16 cellular contexts compared by ENCODE assay signal in the genomic region with DNA sequence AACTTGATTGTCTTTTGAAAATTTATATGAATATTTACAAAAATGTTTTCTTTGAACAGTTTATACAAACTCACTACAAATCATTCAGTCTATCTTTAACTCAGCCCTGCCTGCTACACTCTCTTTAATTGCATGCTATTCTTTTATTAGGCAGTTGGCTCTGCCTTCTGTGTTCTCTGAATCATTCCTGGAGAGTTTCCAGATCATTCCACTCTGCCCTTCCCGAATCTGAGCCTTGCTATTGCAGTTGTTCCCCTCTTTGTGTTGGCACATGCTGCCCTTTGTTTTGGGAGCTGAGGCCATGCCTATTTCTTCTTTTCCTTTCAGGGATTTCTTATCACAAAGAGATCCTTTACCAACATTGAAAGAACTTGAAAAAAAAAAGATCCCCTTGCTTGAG. TPM values are rescaled to one million over a fixed set of nuclear protein-coding genes. Genes with fewer than 3 reads are reported as not detected.
DNase-seq lines count a peak whose midpoint lies in the region; ATAC-seq, FAIRE-seq and TF ChIP-seq lines count a peak whose summit lies in the region.
"Had no signal": no experiment of that assay in that cellular context is flagged by ENCODE, and none has a peak within 500 bp of the region (broad histone marks: within the 10 kb centered on the region; RNA-seq: fewer than 3 reads in every experiment).

No MANE protein-coding gene starts in this region.

- dilution Hi-C loops in endothelial cell of umbilical vein (cut with MboI; ENCODE audit: extremely low pct_ligation_motif_present, low sequenced_read_pairs) = no loop called here

- no TSS peak for BruUV-seq in endothelial cell of umbilical vein (replicated peaks; lab: Mats Ljungman, UMichigan)

- no peak for TF ChIP-seq POLR2A in endothelial cell of umbilical vein (IDR thresholded peaks at IDR 0.05; ENCODE audit: low read depth, low read length)

- H3K4me2 ChIP-seq in endothelial cell of umbilical vein (ENCODE audit: insufficient read depth, low read length) = no peak overlapping the region
- H3K4me2 ChIP-seq: KMS-11, smooth muscle cell had no signal

- H3K27me3 ChIP-seq in endothelial cell of umbilical vein (ENCODE audit: control insufficient read depth in 2 of 2, insufficient read depth in 2 of 2, low read length in 2 of 2) = no peaks in the 10 kb centered on the region
- H3K27me3 ChIP-seq: adrenal gland had no signal

- H3K4me3 ChIP-seq in endothelial cell of umbilical vein (replicated peaks in 1 of 3; ENCODE audit: insufficient read depth in 1 of 3, low read depth in 1 of 3, low read length in 3 of 3) = no peak overlapping the region
- H3K4me3 ChIP-seq: adrenal gland, smooth muscle cell had no signal

- intact Hi-C loops in endothelial cell of umbilical vein (cut with micrococcal nuclease) = no loop called here

- DNase-seq in Ammon's horn (ENCODE audit: low spot score) (peak; percentile 56), NCI-H1694 (lab: John Stamatoyannopoulos, UW) (peak; percentile 39), endothelial cell of umbilical vein (ENCODE audit: low read depth, low spot score) (peak; percentile 21), nephron progenitor cell (no peak), T-helper 1 cell (no peak), SKM-1 (lab: John Stamatoyannopoulos, UW; ENCODE audit: unreplicated experiment) (no peak)
- DNase-seq in activated CD4-positive, alpha-beta T cell treated with anti-CD3 and anti-CD28 coated beads for 48 hours = no peak
- DNase-seq: activated T-cell treated with anti-CD3 and anti-CD28 coated beads for 4 hours, DND-41, NCI-H510A, RPMI8226 had no signal

- TF ChIP-seq CTCF in endothelial cell of umbilical vein (IDR thresholded peaks at IDR 0.05; ENCODE audit: extremely low read depth in 1 of 2, insufficient read depth in 1 of 2, low read depth in 1 of 2, low read length in 2 of 2) (no peak), nephron progenitor cell (IDR thresholded peaks at IDR 0.05) (no peak)

- peaks cover 2% of the 10 kb centered on the region for H3K27me3 Mint-ChIP-seq in nephron progenitor cell (ENCODE audit: low read depth, poor library complexity)
- H3K27me3 Mint-ChIP-seq: type B pancreatic cell had no signal

- H4K20me1 ChIP-seq in endothelial cell of umbilical vein (replicated peaks; ENCODE audit: control insufficient read depth, extremely low read depth, insufficient read depth, low read length) = no peaks in the 10 kb centered on the region

- no peaks in the 10 kb centered on the region for H3K4me1 ChIP-seq in endothelial cell of umbilical vein (ENCODE audit: control insufficient read depth, extremely low read depth, insufficient read depth, low read length)
- H3K4me1 ChIP-seq: adrenal gland had no signal

- no peaks in the 10 kb centered on the region for H3K9me3 ChIP-seq in endothelial cell of umbilical vein (replicated peaks; ENCODE audit: control insufficient read depth, insufficient read depth, low read length)
- H3K9me3 ChIP-seq: adrenal gland had no signal

- no peaks in the 10 kb centered on the region for H3K36me3 ChIP-seq in endothelial cell of umbilical vein (ENCODE audit: control insufficient read depth in 2 of 2, extremely low read depth in 1 of 2, insufficient read depth in 2 of 2, low read length in 2 of 2)
- H3K36me3 ChIP-seq: adrenal gland had no signal

- H2AFZ ChIP-seq in endothelial cell of umbilical vein (ENCODE audit: low read depth, low read length) = no peak overlapping the region

- no peak overlapping the region for H3K4me3 Mint-ChIP-seq in nephron progenitor cell
- H3K4me3 Mint-ChIP-seq: type B pancreatic cell had no signal

- H3K27ac ChIP-seq in endothelial cell of umbilical vein (ENCODE audit: insufficient read depth, low read depth, low read length) = no peak overlapping the region
- H3K27ac ChIP-seq: adrenal gland, KMS-11 had no signal

- H3K36me3 Mint-ChIP-seq in nephron progenitor cell (ENCODE audit: low read depth) = no peaks in the 10 kb centered on the region
- H3K36me3 Mint-ChIP-seq: type B pancreatic cell had no signal

- no peak for ATAC-seq in HG03432 (IDR thresholded peaks at IDR 0.05; ENCODE audit: unreplicated experiment)

- no peak overlapping the region for H3K9ac ChIP-seq in endothelial cell of umbilical vein (replicated peaks; ENCODE audit: extremely low read depth, insufficient read depth, low read length)
- H3K9ac ChIP-seq: KMS-11 had no signal

- no peaks in the 10 kb centered on the region for H3K4me1 Mint-ChIP-seq in nephron progenitor cell

- CTCF ChIA-PET in endothelial cell of umbilical vein (lab: Charles Lee) = no interaction called here

- no peaks in the 10 kb centered on the region for H3K9me1 ChIP-seq in endothelial cell of umbilical vein (replicated peaks; ENCODE audit: control insufficient read depth, extremely low read depth, insufficient read depth, low read length)

- H3K79me2 ChIP-seq in endothelial cell of umbilical vein (ENCODE audit: control insufficient read depth, insufficient read depth, low read length) = no peaks in the 10 kb centered on the region

- H3K9me3 Mint-ChIP-seq in nephron progenitor cell = no peaks in the 10 kb centered on the region
- H3K9me3 Mint-ChIP-seq: type B pancreatic cell had no signal

- POLR2A ChIA-PET in endothelial cell of umbilical vein (lab: Charles Lee) = no interaction called here

- no peak for FAIRE-seq in endothelial cell of umbilical vein (lab: Jason Lieb, UNC)

- H3K27ac Mint-ChIP-seq in nephron progenitor cell = peak overlapping the region; percentile 78
- H3K27ac Mint-ChIP-seq: type B pancreatic cell had no signal

TF ChIP-seq in endothelial cell of umbilical vein, 7 proteins besides CTCF, POLR2A, EP300 and RAD21:
- TF ChIP-seq FOS (IDR thresholded peaks at IDR 0.05; ENCODE audit: borderline replicate concordance, insufficient read depth, low read length) (no peak), MAX (IDR thresholded peaks at IDR 0.05; ENCODE audit: insufficient read depth, insufficient read length) (no peak), MYC (IDR thresholded peaks at IDR 0.05; ENCODE audit: low read depth, low read length) (no peak), POLR2AphosphoS5 (IDR thresholded peaks at IDR 0.05; ENCODE audit: insufficient read depth, low read depth, low read length) (no peak), GATA2 (IDR thresholded peaks at IDR 0.05; ENCODE audit: insufficient read depth, insufficient read length, low read depth, low read length) (no peak), EZH2 (IDR thresholded peaks at IDR 0.05; ENCODE audit: borderline replicate concordance, low read depth, low read length, severe bottlenecking) (no peak), JUN (IDR thresholded peaks at IDR 0.05; ENCODE audit: borderline replicate concordance, insufficient read depth, insufficient read length, low read depth) (no peak)

RNA-seq across cellular contexts. Expression of gene TECRL, which starts 8.7 kb away (rescaled TPM):
- total RNA-seq in endothelial cell of umbilical vein = not detected in 2 replicates
- not detected in 2 replicates for polyA plus RNA-seq in endothelial cell of umbilical vein
- not detected in 2 replicates for polyA plus RNA-seq in endothelial cell of umbilical vein (2011; cell fraction: cytosol; rRNA removed)
- polyA plus RNA-seq in endothelial cell of umbilical vein (2011; cell fraction: nucleus; rRNA removed) = not detected in 2 replicates
- polyA plus RNA-seq in endothelial cell of umbilical vein (2012) = not detected in 2 replicates
- polyA minus RNA-seq in endothelial cell of umbilical vein = not detected in 2 replicates
- polyA minus RNA-seq in endothelial cell of umbilical vein (2011; cell fraction: cytosol; rRNA and poly(A)+ RNA removed) = not detected
- not detected in 2 replicates for polyA minus RNA-seq in endothelial cell of umbilical vein (2011; cell fraction: nucleus; rRNA and poly(A)+ RNA removed)
- total RNA-seq: smooth muscle cell had no signal
- polyA plus RNA-seq: smooth muscle cell had no signal

Comparison
In these comparisons a context has a peak if more than half of its experiments do, and no peak if none do; other contexts are left out.
1. DNase-seq: peak in Ammon's horn (single experiment), NCI-H1694 (single experiment) and endothelial cell of umbilical vein (single experiment); none in nephron progenitor cell (single experiment), activated CD4-positive, alpha-beta T cell treated with anti-CD3 and anti-CD28 coated beads for 48 hours (single experiment), T-helper 1 cell (0 of 5) and SKM-1 (single experiment).